In the genomic region with DNA sequence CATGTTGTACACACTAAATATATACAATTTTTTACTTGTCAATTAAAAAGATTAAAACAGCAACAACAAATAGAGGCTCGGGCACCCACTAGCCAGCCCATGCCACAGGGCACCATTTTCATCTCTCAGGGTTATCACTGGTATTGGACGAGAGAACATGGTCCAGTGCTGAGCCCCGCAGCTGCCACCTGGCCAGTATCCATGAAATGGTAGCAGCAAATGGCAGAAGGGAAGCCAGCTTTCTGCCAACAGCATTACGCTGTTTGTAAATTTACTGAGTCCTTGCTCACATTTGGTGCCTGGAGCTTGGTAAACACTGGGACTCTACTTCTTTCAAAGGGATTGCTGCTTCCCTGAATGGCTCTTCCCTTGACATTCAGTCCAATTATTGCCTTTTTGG, we compare ENCODE assay signal across 15 cellular contexts.
"Had no signal": no experiment of that assay in that cellular context is flagged by ENCODE, and none has a peak within 500 bp of the region (broad histone marks: within the 10 kb centered on the region; RNA-seq: fewer than 3 reads in every experiment).

No MANE protein-coding gene starts in this region.

- H3K9me3 ChIP-seq: body of pancreas, lower lobe of right lung had no signal

- H3K9me3 Mint-ChIP-seq: activated naive CD8-positive, alpha-beta T cell treated with anti-CD3 and anti-CD28 coated beads for 36 hours; central memory CD8-positive, alpha-beta T cell; mesothelial cell of epicardium; stimulated activated memory B cell treated with anti-CD40 and anti-IgM and Interleukin-4, amounts not matched to agents 10 μg/mL and 1 μg/mL and 100 μg/mL, for 72 hours had no signal

- H3K27ac Mint-ChIP-seq: activated naive CD8-positive, alpha-beta T cell treated with anti-CD3 and anti-CD28 coated beads for 36 hours; mesothelial cell of epicardium; stimulated activated memory B cell treated with anti-CD40 and anti-IgM and Interleukin-4, amounts not matched to agents 10 μg/mL and 1 μg/mL and 100 μg/mL, for 72 hours had no signal

- H3K27me3 ChIP-seq: body of pancreas had no signal

- H3K27me3 Mint-ChIP-seq: activated naive CD8-positive, alpha-beta T cell treated with anti-CD3 and anti-CD28 coated beads for 36 hours had no signal

- H3K4me3 Mint-ChIP-seq: activated naive CD8-positive, alpha-beta T cell treated with anti-CD3 and anti-CD28 coated beads for 36 hours; central memory CD8-positive, alpha-beta T cell; mesothelial cell of epicardium; stimulated activated memory B cell treated with anti-CD40 and anti-IgM and Interleukin-4, amounts not matched to agents 10 μg/mL and 1 μg/mL and 100 μg/mL, for 72 hours had no signal

- H3K4me1 Mint-ChIP-seq: activated naive CD8-positive, alpha-beta T cell treated with anti-CD3 and anti-CD28 coated beads for 36 hours; central memory CD8-positive, alpha-beta T cell; mesothelial cell of epicardium; stimulated activated memory B cell treated with anti-CD40 and anti-IgM and Interleukin-4, amounts not matched to agents 10 μg/mL and 1 μg/mL and 100 μg/mL, for 72 hours had no signal

- H3K4me1 ChIP-seq: body of pancreas, lower lobe of right lung had no signal

- H3K4me3 ChIP-seq: body of pancreas, lower lobe of right lung had no signal

- H3K36me3 ChIP-seq: lower lobe of right lung had no signal

- H3K36me3 Mint-ChIP-seq: activated naive CD8-positive, alpha-beta T cell treated with anti-CD3 and anti-CD28 coated beads for 36 hours; mesothelial cell of epicardium; stimulated activated memory B cell treated with anti-CD40 and anti-IgM and Interleukin-4, amounts not matched to agents 10 μg/mL and 1 μg/mL and 100 μg/mL, for 72 hours had no signal

- DNase-seq: activated CD4-positive, alpha-beta T cell treated with anti-CD3 and anti-CD28 coated beads, Interleukin-2, amount 50 U/mL, for 1 hour; activated CD8-positive, alpha-beta memory T cell treated with anti-CD3 and anti-CD28 coated beads for 24 hours; activated gamma-delta T cell treated with Interleukin-2 at 50 U/mL for 16 hours; activated naive CD8-positive, alpha-beta T cell treated with anti-CD3 and anti-CD28 coated beads for 36 hours; amygdala; effector CD8-positive, alpha-beta T cell; hypothalamus; lower lobe of right lung; stimulated activated CD4-positive, alpha-beta T cell treated with anti-CD3 and anti-CD28 coated beads, Interleukin-2, amount 100 ng/mL, for 48 hours; T-helper 9 cell had no signal

- H3K27ac ChIP-seq: body of pancreas, lower lobe of right lung had no signal

- ATAC-seq: activated CD4-positive, CD25-positive, alpha-beta regulatory T cell treated with anti-CD3 and anti-CD28 coated beads, Interleukin-2, amount 50 U/mL, for 24 hours; body of pancreas; lower lobe of right lung; stimulated activated memory B cell treated with anti-CD40 and anti-IgM and Interleukin-4, amounts not matched to agents 10 μg/mL and 1 μg/mL and 100 μg/mL, for 72 hours had no signal
